9 cellular contexts compared by ENCODE assay signal in genomic region chr19:11092181-11092538, GRCh38. TPM values are rescaled to one million over a fixed set of nuclear protein-coding genes. Genes with fewer than 3 reads are reported as not detected.
DNase-seq lines count a peak whose midpoint lies in the region; ATAC-seq and TF ChIP-seq lines count a peak whose summit lies in the region.
"Had no signal": no experiment of that assay in that cellular context is flagged by ENCODE, and none has a peak within 500 bp of the region (broad histone marks: within the 10 kb centered on the region; RNA-seq: fewer than 3 reads in every experiment).

No MANE protein-coding gene starts in this region.

- no peak overlapping the region for H2AFZ ChIP-seq in trophoblast cell (ENCODE audit: insufficient read depth, low read length, poor library complexity)

- no peak for ATAC-seq in GM18520 (IDR thresholded peaks at IDR 0.05; ENCODE audit: unreplicated experiment)

- H4K12ac ChIP-seq in trophoblast cell (ENCODE audit: low read depth, low read length), result no peak overlapping the region

- no peak overlapping the region for H4K8ac ChIP-seq in trophoblast cell (ENCODE audit: low read depth, low read length)

- H2BK120ac ChIP-seq in trophoblast cell (ENCODE audit: insufficient read depth, low read length, poor library complexity), result no peak overlapping the region

- WGBS in trophoblast cell (ENCODE audit: extremely low coverage, insufficient coverage, insufficient read length), result no CpG with 5 or more reads among the region's 6 CpGs

- no peak overlapping the region for H2BK5ac ChIP-seq in trophoblast cell (ENCODE audit: low read depth, low read length, poor library complexity)

- no peak overlapping the region for H2BK12ac ChIP-seq in trophoblast cell (ENCODE audit: low read length)

- TF ChIP-seq CTCF in AG04449 (IDR thresholded peaks at IDR 0.05; ENCODE audit: insufficient read depth, low read length, missing control alignments) (no peak), HEK293 (tag by site-specific recombination; IDR thresholded peaks at IDR 0.05) (no peak)

- peak overlapping the region; percentile 91 for H3K4me3 ChIP-seq in AG04449 (ENCODE audit: low read depth, low read length)
- H3K4me3 ChIP-seq in HEK293 (ENCODE audit: low read depth, low read length), result no peak overlapping the region
- no peak overlapping the region for H3K4me3 ChIP-seq in trophoblast cell (ENCODE audit: low read depth, low read length)
- H3K4me3 ChIP-seq: mucosa of descending colon had no signal

- peaks cover 26% of the 10 kb centered on the region for H3K79me1 ChIP-seq in trophoblast cell (ENCODE audit: low read length)

- no peak overlapping the region for H3K9ac ChIP-seq in trophoblast cell (ENCODE audit: low read length)

- no peak overlapping the region for H3K18ac ChIP-seq in trophoblast cell (ENCODE audit: low read length)

- POLR2A ChIA-PET in AG04449 (lab: Yijun Ruan, JAX), result no interaction called here
- POLR2A ChIA-PET in HEK293 (lab: Yijun Ruan, JAX), result interaction anchor here (0.5 to 1.4 kb wide), 2 partner anchors 30 to 56 kb away, joined by 4 to 5 read pairs; no protein-coding TSS in a partner anchor

- no peak overlapping the region for H3K14ac ChIP-seq in trophoblast cell (ENCODE audit: low read length)

- DNase-seq in AG04449 (ENCODE audit: low read depth, low spot score) (no peak), fibroblast of gingiva (ENCODE audit: low read depth) (peak; percentile 66), trophoblast cell (peak; percentile 73 to 88), NAMALWA (ENCODE audit: low spot score) (no peak)
- peak; percentile 39 to 41 for DNase-seq in activated CD4-positive, alpha-beta T cell treated with anti-CD3 and anti-CD28 coated beads for 4 hours
- DNase-seq in activated CD8-positive, alpha-beta memory T cell treated with anti-CD3 and anti-CD28 coated beads, Interleukin-2, amount 50 U/mL, for 48 hours, result no peak

- H3K9me3 ChIP-seq in HEK293 (ENCODE audit: control insufficient read depth, insufficient read depth, low read depth, low read length) (no peaks in the 10 kb centered on the region), trophoblast cell (ENCODE audit: insufficient read depth, low read depth, low read length) (no peaks in the 10 kb centered on the region)
- H3K9me3 ChIP-seq: mucosa of descending colon had no signal

- H2AK5ac ChIP-seq in trophoblast cell (ENCODE audit: low read length), result no peak overlapping the region

- H3K36me3 ChIP-seq in HEK293 (ENCODE audit: control insufficient read depth in 2 of 2, insufficient read depth in 1 of 2, low read length in 2 of 2) (peaks cover 0 to 10% of the 10 kb centered on the region in 2 experiments; a peak in 1 of 3 replicates), trophoblast cell (ENCODE audit: control insufficient read depth in 1 of 2, insufficient read depth in 2 of 2, low read length in 2 of 2) (peaks cover 27 to 37% of the 10 kb centered on the region in 2 experiments)

- CTCF ChIA-PET in AG04449 (lab: Yijun Ruan, JAX) (interaction anchor here (5.2 to 6.2 kb wide), 2 partner anchors 35 to 56 kb away, joined by 29 to 42 read pairs; no protein-coding TSS in a partner anchor), HEK293 (lab: Yijun Ruan, JAX) (interaction anchor here (0.6 to 5.0 kb wide), 5 partner anchors 21 to 343 kb away, joined by 3 to 26 read pairs (median 6); partner anchors contain the start of gene PRKCSH)

- H3K27ac ChIP-seq in HEK293 (ENCODE audit: extremely low read depth, low read depth, low read length), result no peak overlapping the region
- no peak overlapping the region for H3K27ac ChIP-seq in trophoblast cell (ENCODE audit: low read depth, low read length)

- H3K4me1 ChIP-seq in HEK293 (ENCODE audit: control insufficient read depth, insufficient read depth, low read length) (peaks cover 10% of the 10 kb centered on the region; the same call in 1 of the 2 replicates), trophoblast cell (ENCODE audit: control insufficient read depth in 1 of 2, insufficient read depth in 2 of 2, low read length in 2 of 2) (peaks cover 9 to 19% of the 10 kb centered on the region in 2 experiments)

- peak overlapping the region; percentile 93 for H3K4me2 ChIP-seq in trophoblast cell (ENCODE audit: low read length)

- H4K91ac ChIP-seq in trophoblast cell (ENCODE audit: low read depth, low read length), result no peak overlapping the region

- no peaks in the 10 kb centered on the region for H3K27me3 ChIP-seq in trophoblast cell (ENCODE audit: insufficient read depth, low read length)

- H3K4ac ChIP-seq in trophoblast cell (ENCODE audit: low read depth, low read length), result no peak overlapping the region

- H3K23ac ChIP-seq in trophoblast cell (ENCODE audit: low read length), result no peak overlapping the region

- peaks cover 46% of the 10 kb centered on the region for H3K79me2 ChIP-seq in trophoblast cell (ENCODE audit: control insufficient read depth, insufficient read depth, low read length, poor library complexity)

TF ChIP-seq in HEK293, 187 proteins besides CTCF, POLR2A, EP300 and RAD21:
- TF ChIP-seq OSR2 (tag by site-specific recombination; IDR thresholded peaks at IDR 0.05), result peak; percentile 30; the same call in 1 of the 2 replicates
- TF ChIP-seq ZNF660 (tag by site-specific recombination; IDR thresholded peaks at IDR 0.05), result 0 out of 2 replicates have a peak, but pooled peaks have one; percentile 3
- no peak for TF ChIP-seq HIC1 (tag by site-specific recombination; IDR thresholded peaks at IDR 0.05)
- TF ChIP-seq ZNF394 (tag by site-specific recombination; IDR thresholded peaks at IDR 0.05; ENCODE audit: borderline replicate concordance), result 0 out of 2 replicates have a peak, but pooled peaks have one; percentile 1
- TF ChIP-seq ZNF843 (tag by site-specific recombination; IDR thresholded peaks at IDR 0.05), result no peak

RNA-seq across cellular contexts. Expression of gene LDLR, which starts 2.9 kb away (rescaled TPM):
- 105 and 112 TPM in 2 replicates for polyA plus RNA-seq in trophoblast cell (2013)

Comparison
In these comparisons a context has a peak if more than half of its experiments do, and no peak if none do; other contexts are left out.
1. DNase-seq: peak in activated CD4-positive, alpha-beta T cell treated with anti-CD3 and anti-CD28 coated beads for 4 hours (2 of 2), fibroblast of gingiva (single experiment) and trophoblast cell (2 of 2); none in AG04449 (single experiment), NAMALWA (single experiment) and activated CD8-positive, alpha-beta memory T cell treated with anti-CD3 and anti-CD28 coated beads, Interleukin-2, amount 50 U/mL, for 48 hours (single experiment).